Comparison of ENCODE assay signal across 12 cellular contexts in the genomic region with DNA sequence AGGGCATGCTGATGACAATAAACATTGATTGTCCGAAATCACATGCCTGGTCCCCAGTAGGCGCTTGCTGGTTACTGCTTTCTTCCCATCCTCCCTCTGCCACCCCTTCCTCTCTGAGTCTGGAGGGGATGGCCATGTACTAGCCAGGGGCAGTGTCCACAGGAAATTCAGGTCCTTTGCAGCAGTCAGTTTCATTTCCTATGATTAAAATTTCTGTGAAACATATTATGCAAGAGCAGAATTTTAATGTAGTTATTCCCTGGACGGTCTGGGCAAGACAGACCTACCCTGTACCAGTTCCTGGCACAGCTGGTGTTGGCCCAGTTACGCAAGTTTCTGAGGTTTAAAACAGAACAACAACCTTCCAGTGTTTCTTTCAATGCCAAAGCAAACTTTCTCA. TPM values are rescaled to one million over a fixed set of nuclear protein-coding genes. Genes with fewer than 3 reads are reported as not detected.
DNase-seq lines count a peak whose midpoint lies in the region; ATAC-seq, FAIRE-seq and TF ChIP-seq lines count a peak whose summit lies in the region.
"Had no signal": no experiment of that assay in that cellular context is flagged by ENCODE, and none has a peak within 500 bp of the region (broad histone marks: within the 10 kb centered on the region; RNA-seq: fewer than 3 reads in every experiment).

No MANE protein-coding gene starts in this region.

- H3K27ac Mint-ChIP-seq in CD4-positive, alpha-beta memory T cell: no peak overlapping the region
- H3K27ac Mint-ChIP-seq: stimulated activated effector memory CD8-positive, alpha-beta T cell treated with anti-CD3 and anti-CD28 coated beads, Interleukin-12 subunit alpha, Interleukin-12 subunit beta, amount 100 ng/mL, for 72 hours had no signal

- peaks cover 4 to 6% of the 10 kb centered on the region in 2 donors for H3K27me3 Mint-ChIP-seq in CD4-positive, alpha-beta memory T cell
- H3K27me3 Mint-ChIP-seq: brain had no signal

- H3K27me3 ChIP-seq in gastroesophageal sphincter: peaks cover 10% of the 10 kb centered on the region
- no peaks in the 10 kb centered on the region for H3K27me3 ChIP-seq in pancreas
- H3K27me3 ChIP-seq in PC-3 (ENCODE audit: low read length): no peaks in the 10 kb centered on the region
- H3K27me3 ChIP-seq in CD4-positive, alpha-beta memory T cell (ENCODE audit: insufficient read depth, low read length): no peaks in the 10 kb centered on the region

- 70 to 76% methylated on average over 3 to 4 of the region's 4 CpGs for WGBS in gastroesophageal sphincter (ENCODE audit: low coverage in 1 of 2), 2 donors
- 67 to 76% methylated on average over 4 of the region's 4 CpGs for WGBS in pancreas, 2 donors

- peak; percentile 52 for ATAC-seq in gastroesophageal sphincter
- ATAC-seq in pancreas: peak in 3 of 4 donors; percentile 45 to 63 (median 53)
- ATAC-seq in PC-3: no peak
- ATAC-seq in HG03025 (IDR thresholded peaks at IDR 0.05; ENCODE audit: low FRiP score, unreplicated experiment): no peak
- ATAC-seq in HG02973 (IDR thresholded peaks at IDR 0.05; ENCODE audit: unreplicated experiment): no peak
- ATAC-seq: stimulated activated effector memory CD8-positive, alpha-beta T cell treated with anti-CD3 and anti-CD28 coated beads, Interleukin-12 subunit alpha, Interleukin-12 subunit beta, amount 100 ng/mL, for 72 hours had no signal

- peaks cover 14 to 20% (median 16%) of the 10 kb centered on the region in 4 donors for H3K4me1 Mint-ChIP-seq in CD4-positive, alpha-beta memory T cell

- no peak overlapping the region for H3K4me3 ChIP-seq in gastroesophageal sphincter
- H3K4me3 ChIP-seq in pancreas: no peak overlapping the region
- no peak overlapping the region for H3K4me3 ChIP-seq in PC-3 (ENCODE audit: low read length)
- H3K4me3 ChIP-seq in CD4-positive, alpha-beta memory T cell (ENCODE audit: low read length in 2 of 2): no peak overlapping the region

- H3K4me2 ChIP-seq in PC-3 (ENCODE audit: low read length): no peak overlapping the region

- DNase-seq in Ammon's horn (ENCODE audit: low spot score) (peak; percentile 66), UCSD-AML1 (lab: John Stamatoyannopoulos, UW; ENCODE audit: unreplicated experiment) (peak; percentile 12), pancreas (peak in 1 of 6 donors; percentile 39), PC-3 (no peak)
- DNase-seq in CD4-positive, alpha-beta memory T cell: no peak

- no peaks in the 10 kb centered on the region for H3K9me2 ChIP-seq in PC-3 (replicated peaks; ENCODE audit: low read length)

- H3K9me3 Mint-ChIP-seq in CD4-positive, alpha-beta memory T cell: no peaks in the 10 kb centered on the region
- H3K9me3 Mint-ChIP-seq: stimulated activated effector memory CD8-positive, alpha-beta T cell treated with anti-CD3 and anti-CD28 coated beads, Interleukin-12 subunit alpha, Interleukin-12 subunit beta, amount 100 ng/mL, for 72 hours had no signal

- H2AFZ ChIP-seq in PC-3 (ENCODE audit: low read length): no peak overlapping the region

- H3K4me1 ChIP-seq in gastroesophageal sphincter: no peaks in the 10 kb centered on the region
- H3K4me1 ChIP-seq in pancreas: no peaks in the 10 kb centered on the region
- peaks cover 26% of the 10 kb centered on the region for H3K4me1 ChIP-seq in PC-3 (ENCODE audit: insufficient read depth, low read length)
- peaks cover 17% of the 10 kb centered on the region for H3K4me1 ChIP-seq in CD4-positive, alpha-beta memory T cell (ENCODE audit: insufficient read depth, low read length)

- no TSS peak for BruUV-seq in PC-3 (replicated peaks; lab: Mats Ljungman, UMichigan)

- H3K36me3 ChIP-seq in gastroesophageal sphincter (no peaks in the 10 kb centered on the region), pancreas (no peaks in the 10 kb centered on the region), PC-3 (ENCODE audit: low read depth, low read length) (no peaks in the 10 kb centered on the region)
- H3K36me3 ChIP-seq in CD4-positive, alpha-beta memory T cell (ENCODE audit: insufficient read depth, low read length): no peaks in the 10 kb centered on the region

- POLR2A ChIA-PET in PC-3 (lab: Charles Lee; ENCODE audit: unreplicated experiment): no interaction called here
- POLR2A ChIA-PET in CD4-positive, alpha-beta memory T cell (lab: Charles Lee; ENCODE audit: partially characterized antibody): no interaction called here

- no peak for TF ChIP-seq POLR2A in gastroesophageal sphincter (IDR thresholded peaks at IDR 0.05)

- no peaks in the 10 kb centered on the region for H4K20me1 ChIP-seq in PC-3 (ENCODE audit: low read length)

- no peak for FAIRE-seq in pancreas (lab: Jason Lieb, UNC)
- FAIRE-seq: frontal cortex, TTC549 had no signal

- TF ChIP-seq CTCF in gastroesophageal sphincter (IDR thresholded peaks at IDR 0.05) (no peak), pancreas (IDR thresholded peaks at IDR 0.05) (no peak), PC-3 (conservative IDR thresholded peaks at IDR 0.05; ENCODE audit: low read depth, low read length) (no peak)

- no peaks in the 10 kb centered on the region for H3K79me2 ChIP-seq in PC-3 (ENCODE audit: low read length)

- CTCF ChIA-PET in PC-3 (lab: Charles Lee): no interaction called here
- CTCF ChIA-PET in CD4-positive, alpha-beta memory T cell (lab: Charles Lee; ENCODE audit: partially characterized antibody): interaction anchor here (1.1 kb wide), 1 partner anchor 59 kb away, joined by 3 read pairs; no protein-coding TSS in a partner anchor

- no peak for TF ChIP-seq EP300 in gastroesophageal sphincter (IDR thresholded peaks at IDR 0.05)

- H3F3A ChIP-seq in PC-3 (ENCODE audit: low read length, unreplicated experiment): peaks cover 7% of the 10 kb centered on the region

- H3K36me3 Mint-ChIP-seq in CD4-positive, alpha-beta memory T cell: no peaks in the 10 kb centered on the region
- H3K36me3 Mint-ChIP-seq: brain; stimulated activated effector memory CD8-positive, alpha-beta T cell treated with anti-CD3 and anti-CD28 coated beads, Interleukin-12 subunit alpha, Interleukin-12 subunit beta, amount 100 ng/mL, for 72 hours had no signal

- H3K27ac ChIP-seq in gastroesophageal sphincter (peak overlapping the region in 2 of 4 donors; percentile 32 to 43), pancreas (peak overlapping the region in 1 of 4 donors; percentile 41), PC-3 (ENCODE audit: low read length) (no peak overlapping the region)
- H3K27ac ChIP-seq in CD4-positive, alpha-beta memory T cell (ENCODE audit: low read depth, low read length): no peak overlapping the region

- intact Hi-C loops in pancreas (cut with DNase I) (no loop called here), PC-3 (cut with micrococcal nuclease) (no loop called here)
- intact Hi-C loops in CD4-positive, alpha-beta memory T cell (cut with micrococcal nuclease): no loop called here

- no peak overlapping the region for H3K9ac ChIP-seq in PC-3 (ENCODE audit: low read length)

- no peak overlapping the region for H3K4me3 Mint-ChIP-seq in CD4-positive, alpha-beta memory T cell
- H3K4me3 Mint-ChIP-seq: brain; stimulated activated effector memory CD8-positive, alpha-beta T cell treated with anti-CD3 and anti-CD28 coated beads, Interleukin-12 subunit alpha, Interleukin-12 subunit beta, amount 100 ng/mL, for 72 hours had no signal

- no peaks in the 10 kb centered on the region for H3K9me3 ChIP-seq in gastroesophageal sphincter
- H3K9me3 ChIP-seq in pancreas: peaks cover 0 to 3% (median 0%) of the 10 kb centered on the region in 4 donors
- H3K9me3 ChIP-seq in PC-3 (ENCODE audit: low read length): no peaks in the 10 kb centered on the region
- H3K9me3 ChIP-seq in CD4-positive, alpha-beta memory T cell (ENCODE audit: control insufficient read depth in 1 of 2, low read length in 2 of 2): no peaks in the 10 kb centered on the region

RNA-seq across cellular contexts. Expression of a gene that starts 28.2 kb away (rescaled TPM):
- 10 to 100 TPM in 2 of 4 donors, 1 to 10 TPM in 2; 4.3 to 30.0 (median 13.7) TPM for total RNA-seq in gastroesophageal sphincter
- total RNA-seq in pancreas: 10 to 100 TPM in 2 of 6 donors, 1 to 10 TPM in 4; 2.3 to 23.9 (median 5.4) TPM
- 1 to 10 TPM; 2.9 to 3.2 TPM for polyA plus RNA-seq in pancreas
- total RNA-seq in PC-3 (2014; rRNA removed): 7.1 and 8.7 TPM in 2 replicates
- 1 to 10 TPM; 3.5 to 3.9 TPM for total RNA-seq in CD4-positive, alpha-beta memory T cell
- 1 to 10 TPM; 1.3 to 3.0 TPM for polyA plus RNA-seq in CD4-positive, alpha-beta memory T cell

Comparison
In these comparisons a context has a peak if more than half of its experiments do, and no peak if none do; other contexts are left out.
1. DNase-seq: peak in Ammon's horn (single experiment) and UCSD-AML1 (single experiment); none in PC-3 (single experiment) and CD4-positive, alpha-beta memory T cell (0 of 5).
2. ATAC-seq: peak in gastroesophageal sphincter (single experiment) and pancreas (3 of 4); none in PC-3 (single experiment), HG03025 (single experiment) and HG02973 (single experiment).